In the genomic region with DNA sequence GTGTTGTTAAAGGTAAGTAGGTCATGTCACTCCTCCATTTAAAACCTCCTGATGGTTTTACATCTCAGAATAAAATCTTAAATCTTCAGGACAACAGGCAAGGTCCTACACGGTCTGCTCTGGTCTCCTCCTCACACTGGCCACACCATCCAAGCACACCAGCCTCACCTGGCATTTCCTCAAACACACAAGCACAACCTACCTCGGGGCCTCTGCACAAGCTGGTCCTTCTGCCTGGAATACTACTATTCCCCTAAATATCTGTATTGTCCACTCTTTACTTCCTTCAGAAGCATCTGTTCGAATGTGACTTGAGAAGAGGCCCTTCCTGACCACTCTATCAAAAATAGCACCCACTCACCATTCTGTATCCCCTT, we compare ENCODE assay signal across 9 cellular contexts. TPM values are rescaled to one million over a fixed set of nuclear protein-coding genes. Genes with fewer than 3 reads are reported as not detected.
A peak's percentile ranks its signal among the peaks of the same experiment; 100 is the strongest.
DNase-seq lines count a peak whose midpoint lies in the region; ATAC-seq, FAIRE-seq and TF ChIP-seq lines count a peak whose summit lies in the region.
"Had no signal": no experiment of that assay in that cellular context is flagged by ENCODE, and none has a peak within 500 bp of the region (broad histone marks: within the 10 kb centered on the region; RNA-seq: fewer than 3 reads in every experiment).

No MANE protein-coding gene starts in this region.

- H3K9me3 ChIP-seq in iPS-20b (ENCODE audit: insufficient read depth, low read depth, low read length) (no peaks in the 10 kb centered on the region), subcutaneous abdominal adipose tissue (ENCODE audit: control insufficient read depth in 5 of 5, low read length in 5 of 5) (no peaks in the 10 kb centered on the region)

- POLR2A ChIA-PET in activated B cell treated with CpG ODN at 0.5 μM for 24 hours (lab: Charles Lee), result interaction anchor here (1.2 kb wide), 2 partner anchors 72 to 167 kb away, joined by 3 read pairs; no protein-coding TSS in a partner anchor

- H3K9me3 Mint-ChIP-seq in activated B cell treated with CpG ODN at 0.5 μM for 24 hours, result no peaks in the 10 kb centered on the region

- 0 out of 2 replicates have a peak overlapping the region, but pooled peaks have one; percentile 93 for H3K4me3 ChIP-seq in iPS-20b (ENCODE audit: low read length)
- H3K4me3 ChIP-seq in subcutaneous abdominal adipose tissue (ENCODE audit: low read depth in 1 of 5, low read length in 5 of 5), result peak overlapping the region in 3 of 5 donors; percentile 87 to 89 (median 88)

- peaks cover 7% of the 10 kb centered on the region; the same call in 1 of the 2 replicates for H3K4me1 ChIP-seq in iPS-20b (ENCODE audit: insufficient read depth, low read length)
- H3K4me1 ChIP-seq in subcutaneous abdominal adipose tissue (ENCODE audit: control insufficient read depth in 5 of 5, insufficient read depth in 5 of 5, low read length in 5 of 5), result peaks cover 3 to 68% (median 63%) of the 10 kb centered on the region in 5 donors

- no peak overlapping the region for H3K27ac ChIP-seq in iPS-20b (ENCODE audit: low read length)
- peak overlapping the region; percentile 33 for H3K27ac ChIP-seq in subcutaneous abdominal adipose tissue (ENCODE audit: low read depth, low read length)

- no peak for TF ChIP-seq CTCF in activated B cell treated with CpG ODN at 0.5 μM for 24 hours (IDR thresholded peaks at IDR 0.05)

- intact Hi-C loops in activated B cell treated with CpG ODN at 0.5 μM for 24 hours (cut with micrococcal nuclease), result loop anchor here (2.0 kb wide), 1 partner anchor 301 kb away; a partner anchor contains a TSS

- peak; percentile 40 for DNase-seq in activated CD8-positive, alpha-beta memory T cell treated with anti-CD3 and anti-CD28 coated beads, Interleukin-2, amount 50 U/mL, for 48 hours
- no peak for DNase-seq in activated CD8-positive, alpha-beta memory T cell treated with anti-CD3 and anti-CD28 coated beads for 24 hours
- DNase-seq in activated B cell treated with CpG ODN at 0.5 μM for 24 hours (no peak), SIG-M5 treated with dmso at 0.1 percent for 504 hours (lab: John Stamatoyannopoulos, UW; ENCODE audit: unreplicated experiment) (no peak), GM12892 (ENCODE audit: insufficient read length) (no peak), D341Med (ENCODE audit: low spot score) (no peak)

- H3K27ac Mint-ChIP-seq in activated B cell treated with CpG ODN at 0.5 μM for 24 hours, result peak overlapping the region; percentile 57

- CTCF ChIA-PET in activated B cell treated with CpG ODN at 0.5 μM for 24 hours (lab: Charles Lee), result interaction anchor here (0.7 to 2.7 kb wide), 4 partner anchors 11 to 185 kb away, joined by 3 to 19 read pairs (median 5); no protein-coding TSS in a partner anchor

- ATAC-seq in activated B cell treated with CpG ODN at 0.5 μM for 24 hours (ENCODE audit: low read depth), result no peak

- H3K27me3 ChIP-seq in iPS-20b (ENCODE audit: insufficient read depth, low read length) (peaks cover 29% of the 10 kb centered on the region), subcutaneous abdominal adipose tissue (ENCODE audit: control insufficient read depth in 5 of 5, insufficient read depth in 4 of 5, low read length in 5 of 5) (no peaks in the 10 kb centered on the region)

- no peak overlapping the region for H3K9ac ChIP-seq in iPS-20b (ENCODE audit: low read depth, low read length)
- H3K9ac ChIP-seq in subcutaneous abdominal adipose tissue (ENCODE audit: low read length in 5 of 5), result peak overlapping the region in 2 of 5 donors; percentile 32 to 85

- TF ChIP-seq POLR2A in GM12892 (IDR thresholded peaks at IDR 0.05; ENCODE audit: low read depth, low read length), result no peak

- peaks cover 75% of the 10 kb centered on the region for H3K4me1 Mint-ChIP-seq in activated B cell treated with CpG ODN at 0.5 μM for 24 hours

- no peaks in the 10 kb centered on the region for H3K27me3 Mint-ChIP-seq in activated B cell treated with CpG ODN at 0.5 μM for 24 hours

- no peak for FAIRE-seq in GM12892 (lab: Jason Lieb, UNC)

- peak overlapping the region; percentile 87 for H3K4me3 Mint-ChIP-seq in activated B cell treated with CpG ODN at 0.5 μM for 24 hours

- H3K36me3 ChIP-seq in iPS-20b (ENCODE audit: insufficient read depth, low read depth, low read length) (0 out of 2 replicates have a peak, but pooled peaks cover under 1% of the 10 kb centered on the region), subcutaneous abdominal adipose tissue (ENCODE audit: control insufficient read depth in 5 of 5, insufficient read depth in 5 of 5, low read length in 5 of 5) (peaks cover 0 to 16% (median 6%) of the 10 kb centered on the region in 5 donors)

- peaks cover 23% of the 10 kb centered on the region for H3K36me3 Mint-ChIP-seq in activated B cell treated with CpG ODN at 0.5 μM for 24 hours (ENCODE audit: low read depth)

RNA-seq across cellular contexts. Expression of a gene that starts 1.8 kb away (rescaled TPM):
- total RNA-seq in activated B cell treated with CpG ODN at 0.5 μM for 24 hours, result 41.6 and 47.8 TPM in 2 replicates
- 24.0 TPM for polyA plus RNA-seq in GM12892 (2012; ENCODE audit: missing spikeins)

RNA-seq across cellular contexts. Expression of a gene that starts 1.8 kb away (rescaled TPM):
- 11.4 and 15.9 TPM in 2 replicates for total RNA-seq in activated B cell treated with CpG ODN at 0.5 μM for 24 hours
- 3.8 TPM for polyA plus RNA-seq in GM12892 (2012; ENCODE audit: missing spikeins)

RNA-seq across cellular contexts. Expression of a gene that starts 47.7 kb away (rescaled TPM):
- 17.5 and 18.1 TPM in 2 replicates for total RNA-seq in activated B cell treated with CpG ODN at 0.5 μM for 24 hours
- 14.0 TPM for polyA plus RNA-seq in GM12892 (2012; ENCODE audit: missing spikeins)

RNA-seq across cellular contexts. Expression of a gene that starts 53.9 kb away (rescaled TPM):
- total RNA-seq in activated B cell treated with CpG ODN at 0.5 μM for 24 hours, result 47.7 and 48.9 TPM in 2 replicates
- polyA plus RNA-seq in GM12892 (2012; ENCODE audit: missing spikeins), result 19.4 TPM

RNA-seq across cellular contexts. Expression of a gene that starts 53.9 kb away (rescaled TPM):
- total RNA-seq in activated B cell treated with CpG ODN at 0.5 μM for 24 hours, result 0.16 and 0.20 TPM in 2 replicates
- 0.13 TPM for polyA plus RNA-seq in GM12892 (2012; ENCODE audit: missing spikeins)
- total RNA-seq: HT1080 had no signal
